Comparison of ENCODE assay signal across 28 cellular contexts in genomic region chr5:95967236-95967635, GRCh38.
"Had no signal": no experiment of that assay in that cellular context is flagged by ENCODE, and none has a peak within 500 bp of the region (broad histone marks: within the 10 kb centered on the region; RNA-seq: fewer than 3 reads in every experiment).

No MANE protein-coding gene starts in this region.

- ATAC-seq: effector memory CD8-positive, alpha-beta T cell; esophagus mucosa; foreskin keratinocyte; gastrocnemius medialis; gastroesophageal sphincter; heart left ventricle; heart right ventricle had no signal

- H3K4me3 ChIP-seq: colonic mucosa, coronary artery, dorsolateral prefrontal cortex, esophagus muscularis mucosa, esophagus squamous epithelium, gastrocnemius medialis, gastroesophageal sphincter, heart left ventricle, heart right ventricle had no signal

- H3K9me3 ChIP-seq: colonic mucosa, esophagus muscularis mucosa, esophagus squamous epithelium, gastrocnemius medialis, gastroesophageal sphincter had no signal

- H3K27ac ChIP-seq: colonic mucosa, coronary artery, dorsolateral prefrontal cortex, epithelial cell of prostate, esophagus muscularis mucosa, esophagus squamous epithelium, foreskin keratinocyte, gastrocnemius medialis, gastroesophageal sphincter, heart left ventricle, heart right ventricle had no signal

- FAIRE-seq: colon, endometrium, endothelial cell of umbilical vein, frontal cortex had no signal

- DNase-seq: colonic mucosa; cortex of kidney; dermis blood vessel endothelial cell; dorsolateral prefrontal cortex; effector CD4-positive, alpha-beta T cell; effector CD8-positive, alpha-beta T cell; effector memory CD4-positive, alpha-beta T cell; effector memory CD8-positive, alpha-beta T cell; endodermal cell; erythroblast; esophagus squamous epithelium; foreskin fibroblast; foreskin keratinocyte; foreskin melanocyte; gastrocnemius medialis; glutamatergic neuron; head of caudate nucleus; heart left ventricle; heart right ventricle had no signal

- H3K4me1 ChIP-seq: gastrocnemius medialis had no signal

- H3K27me3 ChIP-seq: colonic mucosa, dorsolateral prefrontal cortex, esophagus muscularis mucosa, esophagus squamous epithelium, foreskin keratinocyte, gastrocnemius medialis, gastroesophageal sphincter, heart left ventricle, heart right ventricle had no signal

- H3K36me3 ChIP-seq: colonic mucosa, esophagus muscularis mucosa, esophagus squamous epithelium, gastrocnemius medialis, gastroesophageal sphincter, heart left ventricle, heart right ventricle had no signal
